ENCODE assay signal across 30 cellular contexts in the genomic region with DNA sequence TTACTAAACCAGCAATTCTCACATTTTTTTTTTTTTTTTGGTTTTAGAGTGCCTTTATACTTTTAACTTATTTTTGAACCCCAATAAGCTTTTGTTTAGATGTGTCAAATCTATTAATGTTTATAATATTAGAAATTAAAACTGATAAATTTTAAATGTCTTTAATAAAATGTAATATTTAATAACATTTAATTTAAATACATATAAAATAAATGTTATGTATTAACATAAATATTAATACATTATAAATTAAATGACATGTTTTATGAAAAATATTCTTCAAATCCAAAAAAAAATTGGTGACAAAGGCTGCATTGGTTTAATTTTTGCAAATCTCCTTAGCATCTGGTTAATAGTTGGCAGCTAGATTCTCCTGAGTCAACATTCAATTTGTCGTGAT.
"Had no signal": no experiment of that assay in that cellular context is flagged by ENCODE, and none has a peak within 500 bp of the region (broad histone marks: within the 10 kb centered on the region; RNA-seq: fewer than 3 reads in every experiment).

No MANE protein-coding gene starts in this region.

- H3K4me1 ChIP-seq: ascending aorta, Peyer's patch had no signal

- H3K36me3 ChIP-seq: ascending aorta, cardiac muscle cell, Peyer's patch had no signal

- ATAC-seq: activated CD8-positive, alpha-beta T cell treated with anti-CD3 and anti-CD28 coated beads for 36 hours; activated T-cell treated with anti-CD3 and anti-CD28 coated beads, Interleukin-2, amount 50 U/mL, for 72 hours; activated T-helper 17 cell treated with anti-CD3 and anti-CD28 coated beads, Interleukin-2, amount 50 U/mL, for 72 hours; K562; PC-3; Right ventricle myocardium inferior; SK-N-SH treated with all-trans-retinoic acid at 6 μM for 48 hours; T-cell; T-helper 17 cell had no signal

- H3K27ac ChIP-seq: ascending aorta, cardiac muscle cell, Peyer's patch, RWPE1, WERI-Rb-1 had no signal

- H3K4me3 ChIP-seq: ascending aorta, cardiac muscle cell, K562, Peyer's patch had no signal

- FAIRE-seq: K562 had no signal

- H3K9me3 ChIP-seq: ascending aorta, Peyer's patch had no signal

- H3K27me3 ChIP-seq: ascending aorta, cardiac muscle cell, Peyer's patch had no signal

- DNase-seq: activated CD4-positive, alpha-beta T cell treated with anti-CD3 and anti-CD28 coated beads, Interleukin-2, amount 10 ng/mL, durations not matched to agents 24 days and 14 days; activated CD4-positive, alpha-beta T cell treated with anti-CD3 and anti-CD28 coated beads, Interleukin-2, amount 50 U/mL, for 4 hours; activated CD8-positive, alpha-beta T cell treated with anti-CD3 and anti-CD28 coated beads for 36 hours; activated effector memory CD4-positive, alpha-beta T cell treated with anti-CD3 and anti-CD28 coated beads, Interleukin-2, amount 50 U/mL, for 16 hours; activated naive CD4-positive, alpha-beta T cell; activated naive CD4-positive, alpha-beta T cell treated with anti-CD3 and anti-CD28 coated beads, Interleukin-2, amount 50 U/mL, for 16 hours; activated naive CD8-positive, alpha-beta T cell treated with anti-CD3 and anti-CD28 coated beads for 36 hours; activated T-cell treated with anti-CD3 and anti-CD28 coated beads, Interleukin-2, amount 50 U/mL, for 1 hour; activated T-cell treated with anti-CD3 and anti-CD28 coated beads, Interleukin-2, amount 50 U/mL, for 72 hours; amniotic stem cell; NCI-H1092 treated with DMSO at 0.1 percent for 48 hours; NCI-H1417; NCI-H146; NCI-H187; NCI-H2081; NCI-H345; NCI-H524 treated with DMSO at 0.1 percent for 48 hours; PC-3; Peyer's patch; SIG-M5; T-cell; T-helper 17 cell; WERI-Rb-1 had no signal
